21 cellular contexts compared by ENCODE assay signal in genomic region chr15:87826119-87826730, GRCh38.
"Had no signal": no experiment of that assay in that cellular context is flagged by ENCODE, and none has a peak within 500 bp of the region (broad histone marks: within the 10 kb centered on the region; RNA-seq: fewer than 3 reads in every experiment).

No MANE protein-coding gene starts in this region.

- H3K4me1 ChIP-seq: breast epithelium, foreskin keratinocyte, sigmoid colon, transverse colon had no signal

- H3K9me3 Mint-ChIP-seq: activated naive CD8-positive, alpha-beta T cell treated with anti-CD3 and anti-CD28 coated beads for 36 hours; activated T-helper 17 cell treated with anti-CD3 and anti-CD28 coated beads, Interleukin-2, amount 50 U/mL, for 72 hours; stimulated activated memory B cell treated with anti-CD40 and anti-IgM and Interleukin-4, amounts not matched to agents 10 μg/mL and 1 μg/mL and 100 μg/mL, for 72 hours; T-helper 2 cell treated with Interferon-gamma antibody and Interleukin-4, amounts not matched to agents 5 μg/mL and 100 μg/mL, for 36 hours had no signal

- H3K27me3 Mint-ChIP-seq: stimulated activated memory B cell treated with anti-CD40 and anti-IgM and Interleukin-4, amounts not matched to agents 10 μg/mL and 1 μg/mL and 100 μg/mL, for 72 hours had no signal

- H3K4me3 ChIP-seq: breast epithelium, coronary artery, sigmoid colon, smooth muscle cell, transverse colon had no signal

- ATAC-seq: activated CD8-positive, alpha-beta T cell treated with anti-CD3 and anti-CD28 coated beads, Interleukin-2, amount 10 ng/mL, durations not matched to agents 7 days and 5 days; activated T-helper 17 cell treated with anti-CD3 and anti-CD28 coated beads, Interleukin-2, amount 50 U/mL, for 72 hours; foreskin keratinocyte; stimulated activated memory B cell treated with anti-CD40 and anti-IgM and Interleukin-4, amounts not matched to agents 10 μg/mL and 1 μg/mL and 100 μg/mL, for 72 hours; T-cell had no signal

- H3K27ac Mint-ChIP-seq: activated CD8-positive, alpha-beta T cell treated with anti-CD3 and anti-CD28 coated beads, Interleukin-2, amount 10 ng/mL, durations not matched to agents 7 days and 5 days; activated naive CD8-positive, alpha-beta T cell treated with anti-CD3 and anti-CD28 coated beads for 36 hours; activated T-helper 17 cell treated with anti-CD3 and anti-CD28 coated beads, Interleukin-2, amount 50 U/mL, for 72 hours; progenitor cell of endocrine pancreas; stimulated activated memory B cell treated with anti-CD40 and anti-IgM and Interleukin-4, amounts not matched to agents 10 μg/mL and 1 μg/mL and 100 μg/mL, for 72 hours; T-cell; T-helper 2 cell treated with Interferon-gamma antibody and Interleukin-4, amounts not matched to agents 5 μg/mL and 100 μg/mL, for 36 hours had no signal

- H3K27me3 ChIP-seq: breast epithelium, foreskin keratinocyte, sigmoid colon, transverse colon had no signal

- H3K4me1 Mint-ChIP-seq: activated naive CD8-positive, alpha-beta T cell treated with anti-CD3 and anti-CD28 coated beads for 36 hours; activated T-helper 17 cell treated with anti-CD3 and anti-CD28 coated beads, Interleukin-2, amount 50 U/mL, for 72 hours; central memory CD8-positive, alpha-beta T cell; stimulated activated memory B cell treated with anti-CD40 and anti-IgM and Interleukin-4, amounts not matched to agents 10 μg/mL and 1 μg/mL and 100 μg/mL, for 72 hours; T-cell had no signal

- H3K27ac ChIP-seq: breast epithelium, coronary artery, foreskin keratinocyte, sigmoid colon, transverse colon, VCaP had no signal

- H3K36me3 Mint-ChIP-seq: activated naive CD8-positive, alpha-beta T cell treated with anti-CD3 and anti-CD28 coated beads for 36 hours; stimulated activated memory B cell treated with anti-CD40 and anti-IgM and Interleukin-4, amounts not matched to agents 10 μg/mL and 1 μg/mL and 100 μg/mL, for 72 hours; T-cell had no signal

- H3K36me3 ChIP-seq: breast epithelium, sigmoid colon, transverse colon had no signal

- DNase-seq: activated CD4-positive, alpha-beta T cell treated with anti-CD3 and anti-CD28 coated beads, Interleukin-2, amount 50 U/mL, for 1 hour; activated CD4-positive, CD25-positive, alpha-beta regulatory T cell treated with anti-CD3 and anti-CD28 coated beads, Interleukin-2, amount 50 U/mL, for 72 hours; activated CD8-positive, alpha-beta T cell treated with anti-CD3 and anti-CD28 coated beads, Interleukin-2, amount 10 ng/mL, durations not matched to agents 7 days and 5 days; activated naive CD4-positive, alpha-beta T cell; activated naive CD8-positive, alpha-beta T cell treated with anti-CD3 and anti-CD28 coated beads for 36 hours; erythroblast; retina; sigmoid colon; stimulated activated CD4-positive, alpha-beta T cell treated with anti-CD3 and anti-CD28 coated beads, Interleukin-15, amount 100 ng/mL, for 24 hours; T-cell; transverse colon had no signal

- H3K9me3 ChIP-seq: breast epithelium, sigmoid colon, transverse colon had no signal

- H3K4me3 Mint-ChIP-seq: activated CD8-positive, alpha-beta T cell treated with anti-CD3 and anti-CD28 coated beads, Interleukin-2, amount 10 ng/mL, durations not matched to agents 7 days and 5 days; activated naive CD8-positive, alpha-beta T cell treated with anti-CD3 and anti-CD28 coated beads for 36 hours; activated T-helper 17 cell treated with anti-CD3 and anti-CD28 coated beads, Interleukin-2, amount 50 U/mL, for 72 hours; central memory CD8-positive, alpha-beta T cell; stimulated activated memory B cell treated with anti-CD40 and anti-IgM and Interleukin-4, amounts not matched to agents 10 μg/mL and 1 μg/mL and 100 μg/mL, for 72 hours; T-cell; T-helper 2 cell treated with Interferon-gamma antibody and Interleukin-4, amounts not matched to agents 5 μg/mL and 100 μg/mL, for 36 hours had no signal
